ENCODE assay signal across 10 cellular contexts in the genomic region with DNA sequence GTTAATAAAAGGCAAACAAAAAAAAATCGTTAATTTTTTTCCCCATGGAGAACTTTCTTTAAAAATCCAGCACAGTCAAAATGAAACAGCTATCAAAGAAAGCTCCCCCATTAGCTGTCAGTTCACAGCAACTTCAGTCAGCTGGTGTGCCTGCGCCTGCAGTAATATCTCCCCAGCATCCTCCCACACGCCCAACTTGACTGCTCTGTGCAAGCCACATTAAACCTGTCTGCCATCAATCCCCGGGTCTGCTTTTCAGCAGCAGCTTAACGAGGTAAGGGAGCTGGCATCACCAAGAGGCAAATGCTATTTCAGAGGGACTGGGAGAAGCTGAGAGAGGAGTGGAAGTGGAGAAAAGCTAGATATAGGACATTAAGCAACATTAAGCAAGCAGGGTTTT.
A peak's percentile ranks its signal among the peaks of the same experiment; 100 is the strongest.
DNase-seq lines count a peak whose midpoint lies in the region; ATAC-seq lines count a peak whose summit lies in the region.
"Had no signal": no experiment of that assay in that cellular context is flagged by ENCODE, and none has a peak within 500 bp of the region (broad histone marks: within the 10 kb centered on the region; RNA-seq: fewer than 3 reads in every experiment).

No MANE protein-coding gene starts in this region.

- DNase-seq in anterior cingulate cortex (lab: John Stamatoyannopoulos, UW) (peak in 37 of 58 donors; percentile 1 to 53 (median 22)), sciatic nerve (ENCODE audit: low spot score) (no peak), SKM-1 (lab: John Stamatoyannopoulos, UW; ENCODE audit: unreplicated experiment) (no peak), NCI-H1105 treated with DMSO at 0.1 percent for 48 hours (lab: John Stamatoyannopoulos, UW) (no peak)
- DNase-seq: activated effector memory CD4-positive, alpha-beta T cell treated with anti-CD3 and anti-CD28 coated beads, Interleukin-2, amount 50 U/mL, for 16 hours; effector CD4-positive, alpha-beta T cell had no signal

- ATAC-seq in GM18909 (IDR thresholded peaks at IDR 0.05; ENCODE audit: poor library complexity, unreplicated experiment), result peak; percentile 55
- ATAC-seq in HG03025 (IDR thresholded peaks at IDR 0.05; ENCODE audit: low FRiP score, unreplicated experiment), result peak; percentile 87
- ATAC-seq in sciatic nerve, result peak; percentile 42
- ATAC-seq in activated CD4-positive, CD25-positive, alpha-beta regulatory T cell treated with anti-CD3 and anti-CD28 coated beads, Interleukin-2, amount 50 U/mL, for 24 hours, result no peak
- ATAC-seq: Panc1 had no signal

- intact Hi-C loops in sciatic nerve (cut with DNase I), result no loop called here

Comparison
In these comparisons a context has a peak if more than half of its experiments do, and no peak if none do; other contexts are left out.
1. ATAC-seq: peak in GM18909 (single experiment), HG03025 (single experiment) and sciatic nerve (single experiment); none in activated CD4-positive, CD25-positive, alpha-beta regulatory T cell treated with anti-CD3 and anti-CD28 coated beads, Interleukin-2, amount 50 U/mL, for 24 hours (0 of 2).
2. DNase-seq: peak in anterior cingulate cortex (37 of 58); none in sciatic nerve (single experiment), SKM-1 (single experiment) and NCI-H1105 treated with DMSO at 0.1 percent for 48 hours (single experiment).